2 cellular contexts compared by ENCODE assay signal in genomic region chr12:42961395-42961794, GRCh38.
A peak's percentile ranks its signal among the peaks of the same experiment; 100 is the strongest.
TF ChIP-seq lines count a peak whose summit lies in the region.

No MANE protein-coding gene starts in this region.

TF ChIP-seq in SK-N-SH treated with all-trans-retinoic acid at 6 μM for 48 hours, 23 proteins besides CTCF, POLR2A, EP300 and RAD21 (continued from another document):
- TF ChIP-seq ZNF70 (CRISPR knock-in tag; IDR thresholded peaks at IDR 0.05) (no peak), GLIS3 (CRISPR knock-in tag; IDR thresholded peaks at IDR 0.05) (no peak), ISL1 (CRISPR knock-in tag; IDR thresholded peaks at IDR 0.05) (peak; percentile 84), TSHZ2 (CRISPR knock-in tag; IDR thresholded peaks at IDR 0.05) (no peak), POU6F1 (CRISPR knock-in tag; IDR thresholded peaks at IDR 0.05; ENCODE audit: borderline replicate concordance, low read depth) (no peak), ZNF8 (CRISPR knock-in tag; IDR thresholded peaks at IDR 0.05) (no peak), CREB5 (CRISPR knock-in tag; IDR thresholded peaks at IDR 0.05; ENCODE audit: low read depth) (peak; percentile 56; the same call in 1 of the 2 replicates)
TF ChIP-seq in SK-N-SH treated with all-trans-retinoic acid at 6 μM for 48 hours: peak in this region for 3.

TF ChIP-seq in SK-N-SH, 30 proteins besides CTCF, POLR2A, EP300 and RAD21 (continued from another document):
- TF ChIP-seq ZBTB33 (IDR thresholded peaks at IDR 0.05; ENCODE audit: borderline replicate concordance, low read depth) (no peak), FOXJ3 (CRISPR knock-in tag; IDR thresholded peaks at IDR 0.05) (no peak), NFIC (IDR thresholded peaks at IDR 0.05; ENCODE audit: borderline replicate concordance) (no peak), MEF2A (IDR thresholded peaks at IDR 0.05; ENCODE audit: borderline replicate concordance, low read depth) (no peak)
- TF ChIP-seq, protein P1, sequence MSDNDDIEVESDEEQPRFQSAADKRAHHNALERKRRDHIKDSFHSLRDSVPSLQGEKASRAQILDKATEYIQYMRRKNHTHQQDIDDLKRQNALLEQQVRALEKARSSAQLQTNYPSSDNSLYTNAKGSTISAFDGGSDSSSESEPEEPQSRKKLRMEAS (IDR thresholded peaks at IDR 0.05; ENCODE audit: low read depth) = no peak
